In genomic region chr20:44745560-44746366, GRCh38 we compare ENCODE assay signal across 8 cellular contexts. TPM values are rescaled to one million over a fixed set of nuclear protein-coding genes. Genes with fewer than 3 reads are reported as not detected.
DNase-seq lines count a peak whose midpoint lies in the region; ATAC-seq and TF ChIP-seq lines count a peak whose summit lies in the region.

Gene KCNK15, plus strand, starts transcription at chr20:44745865. Its CDS starts 46 bp downstream, at chr20:44745911.

- POLR2A ChIA-PET in AG04449 (lab: Yijun Ruan, JAX) = no interaction called here

- H3K27ac Mint-ChIP-seq in activated T-helper 2 cell treated with anti-CD3 and anti-CD28 coated beads, Interferon-gamma antibody, Interleukin-2, Interleukin-4, amounts not matched to agents 10 μg/mL and 5 μg/mL and 100 μg/mL, durations not matched to agents 14 hours and 24 hours and 36 hours = no peak within 1 kb of the TSS

- H3K27ac ChIP-seq in rectal smooth muscle tissue (ENCODE audit: low read depth, low read length) = no peak within 1 kb of the TSS

- peaks cover 3% of the 10 kb centered on the region for H3K4me1 Mint-ChIP-seq in activated T-helper 2 cell treated with anti-CD3 and anti-CD28 coated beads, Interferon-gamma antibody, Interleukin-2, Interleukin-4, amounts not matched to agents 10 μg/mL and 5 μg/mL and 100 μg/mL, durations not matched to agents 14 hours and 24 hours and 36 hours (ENCODE audit: low read depth)

- H3K36me3 ChIP-seq in rectal smooth muscle tissue (ENCODE audit: control insufficient read depth, insufficient read depth, low read length) = no peaks in the 10 kb centered on the region

- peak within 1 kb of the TSS; percentile 62 for H3K4me3 Mint-ChIP-seq in activated T-helper 2 cell treated with anti-CD3 and anti-CD28 coated beads, Interferon-gamma antibody, Interleukin-2, Interleukin-4, amounts not matched to agents 10 μg/mL and 5 μg/mL and 100 μg/mL, durations not matched to agents 14 hours and 24 hours and 36 hours (ENCODE audit: low read depth)

- no peak for TF ChIP-seq CTCF in AG04449 (IDR thresholded peaks at IDR 0.05; ENCODE audit: insufficient read depth, low read length, missing control alignments)

- DNase-seq in AG04449 (ENCODE audit: low read depth, low spot score) (no peak), head of caudate nucleus (peak in 22 of 42 donors; percentile 27 to 73 (median 50)), NCI-H1694 (lab: John Stamatoyannopoulos, UW) (no peak), occipital lobe (lab: John Stamatoyannopoulos, UW) (no peak)
- no peak for DNase-seq in activated T-helper 2 cell treated with anti-CD3 and anti-CD28 coated beads, Interferon-gamma antibody, Interleukin-2, Interleukin-4, amounts not matched to agents 10 μg/mL and 5 μg/mL and 100 μg/mL, durations not matched to agents 14 hours and 24 hours and 36 hours (ENCODE audit: low spot score)

- H3K27me3 ChIP-seq in rectal smooth muscle tissue (ENCODE audit: control insufficient read depth, insufficient read depth, low read length) = peaks cover 20% of the 10 kb centered on the region

- no peak; the same call in 1 of the 2 replicates for TF ChIP-seq RAD21 in Ishikawa (IDR thresholded peaks at IDR 0.05; ENCODE audit: low read depth)

- no peak for ATAC-seq in HG02981 (IDR thresholded peaks at IDR 0.05; ENCODE audit: unreplicated experiment)

- H3K4me3 ChIP-seq in AG04449 (ENCODE audit: low read depth, low read length) (peak within 1 kb of the TSS; percentile 50), rectal smooth muscle tissue (ENCODE audit: low read length) (peak within 1 kb of the TSS; percentile 64)

- H3K27me3 Mint-ChIP-seq in activated T-helper 2 cell treated with anti-CD3 and anti-CD28 coated beads, Interferon-gamma antibody, Interleukin-2, Interleukin-4, amounts not matched to agents 10 μg/mL and 5 μg/mL and 100 μg/mL, durations not matched to agents 14 hours and 24 hours and 36 hours (ENCODE audit: low read depth) = peaks cover 38% of the 10 kb centered on the region

- H3K4me1 ChIP-seq in rectal smooth muscle tissue (ENCODE audit: control insufficient read depth, insufficient read depth, low read length) = peaks cover 4% of the 10 kb centered on the region

- no peaks in the 10 kb centered on the region for H3K9me3 Mint-ChIP-seq in activated T-helper 2 cell treated with anti-CD3 and anti-CD28 coated beads, Interferon-gamma antibody, Interleukin-2, Interleukin-4, amounts not matched to agents 10 μg/mL and 5 μg/mL and 100 μg/mL, durations not matched to agents 14 hours and 24 hours and 36 hours

- CTCF ChIA-PET in AG04449 (lab: Yijun Ruan, JAX) = interaction anchor here (0.8 to 15.2 kb wide), 13 partner anchors 7 to 131 kb away, joined by 3 to 169 read pairs (median 15); no protein-coding TSS in a partner anchor

- no peaks in the 10 kb centered on the region for H3K36me3 Mint-ChIP-seq in activated T-helper 2 cell treated with anti-CD3 and anti-CD28 coated beads, Interferon-gamma antibody, Interleukin-2, Interleukin-4, amounts not matched to agents 10 μg/mL and 5 μg/mL and 100 μg/mL, durations not matched to agents 14 hours and 24 hours and 36 hours (ENCODE audit: low read depth)

- no peak for TF ChIP-seq EP300 in Ishikawa (IDR thresholded peaks at IDR 0.05; ENCODE audit: borderline replicate concordance)

- H3K9ac ChIP-seq in rectal smooth muscle tissue (ENCODE audit: low read length) = no peak within 1 kb of the TSS

- intact Hi-C loops in activated T-helper 2 cell treated with anti-CD3 and anti-CD28 coated beads, Interferon-gamma antibody, Interleukin-2, Interleukin-4, amounts not matched to agents 10 μg/mL and 5 μg/mL and 100 μg/mL, durations not matched to agents 14 hours and 24 hours and 36 hours (cut with micrococcal nuclease) = no loop called here
- intact Hi-C loops in head of caudate nucleus (cut with DNase I) = no loop called here

TF ChIP-seq in Ishikawa, 13 proteins besides CTCF, POLR2A, EP300 and RAD21:
- peak; percentile 66 for TF ChIP-seq MAX (IDR thresholded peaks at IDR 0.05)
- no peak for TF ChIP-seq EGR1 (IDR thresholded peaks at IDR 0.05)
- no peak for TF ChIP-seq CEBPB (IDR thresholded peaks at IDR 0.05)
- no peak for TF ChIP-seq ZBTB7A (IDR thresholded peaks at IDR 0.05; ENCODE audit: low read depth)
TF ChIP-seq in Ishikawa: peak in this region for 1.

RNA-seq across cellular contexts. Expression of gene KCNK15, which starts in this region (rescaled TPM):
- total RNA-seq in activated T-helper 2 cell treated with anti-CD3 and anti-CD28 coated beads, Interferon-gamma antibody, Interleukin-2, Interleukin-4, amounts not matched to agents 10 μg/mL and 5 μg/mL and 100 μg/mL, durations not matched to agents 14 hours and 24 hours and 36 hours = 0.16 and 0.34 TPM in 2 replicates
- not detected for total RNA-seq in occipital lobe

Comparison
In these comparisons a context has a peak if more than half of its experiments do, and no peak if none do; other contexts are left out.
1. DNase-seq: peak in head of caudate nucleus (22 of 42); none in AG04449 (single experiment), activated T-helper 2 cell treated with anti-CD3 and anti-CD28 coated beads, Interferon-gamma antibody, Interleukin-2, Interleukin-4, amounts not matched to agents 10 μg/mL and 5 μg/mL and 100 μg/mL, durations not matched to agents 14 hours and 24 hours and 36 hours (single experiment), NCI-H1694 (single experiment) and occipital lobe (single experiment).